Comparison of ENCODE assay signal across 8 cellular contexts in the genomic region with DNA sequence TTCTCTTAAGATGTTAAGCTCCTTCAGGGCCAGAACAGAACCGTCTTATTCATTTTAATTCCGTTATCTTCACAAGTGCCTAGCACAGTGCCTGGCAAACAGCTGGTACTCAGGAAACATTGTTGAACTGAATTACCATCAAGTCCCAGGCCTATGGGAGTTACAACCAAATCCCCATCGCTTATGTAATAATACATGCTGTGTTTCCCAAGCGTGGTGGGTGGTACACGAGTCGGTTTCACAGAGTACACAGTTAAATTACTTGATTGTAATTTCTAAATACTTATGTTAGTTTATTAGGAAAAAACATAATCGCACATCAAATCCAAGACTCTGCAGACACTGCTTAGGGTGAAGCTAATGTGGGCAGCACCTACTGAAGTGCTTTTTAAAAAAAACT. TPM values are rescaled to one million over a fixed set of nuclear protein-coding genes. Genes with fewer than 3 reads are reported as not detected.
DNase-seq lines count a peak whose midpoint lies in the region; FAIRE-seq and TF ChIP-seq lines count a peak whose summit lies in the region.

No MANE protein-coding gene starts in this region.

- TF ChIP-seq POLR2A in adrenal gland (IDR thresholded peaks at IDR 0.05) = no peak

- H3K9me3 ChIP-seq in CD4-positive, alpha-beta memory T cell (ENCODE audit: control insufficient read depth in 1 of 2, low read length in 2 of 2) = no peaks in the 10 kb centered on the region
- H3K9me3 ChIP-seq in HUES6 (ENCODE audit: control insufficient read depth, insufficient read depth, low read depth, low read length) (no peaks in the 10 kb centered on the region), adrenal gland (replicated peaks in 1 of 3) (no peaks in the 10 kb centered on the region), kidney (ENCODE audit: control insufficient read depth in 1 of 2, low read length in 2 of 2) (no peaks in the 10 kb centered on the region)

- H3K36me3 Mint-ChIP-seq in CD4-positive, alpha-beta memory T cell = peaks cover 5 to 30% of the 10 kb centered on the region in 2 donors

- CTCF ChIA-PET in CD4-positive, alpha-beta memory T cell (lab: Charles Lee; ENCODE audit: partially characterized antibody) = interaction anchor here (1.2 kb wide), 1 partner anchor 17 kb away, joined by 8 read pairs; no protein-coding TSS in a partner anchor

- H3K9me3 Mint-ChIP-seq in CD4-positive, alpha-beta memory T cell = peaks cover 0 to 2% (median 0%) of the 10 kb centered on the region in 8 donors

- peak overlapping the region; percentile 55 to 79 for H3K4me3 ChIP-seq in CD4-positive, alpha-beta memory T cell (ENCODE audit: low read length in 2 of 2)
- peak overlapping the region; percentile 71 for H3K4me3 ChIP-seq in HUES6 (ENCODE audit: low read depth, low read length)
- H3K4me3 ChIP-seq in adrenal gland = peak overlapping the region; percentile 52 to 98 (median 85)
- peak overlapping the region; percentile 77 to 94 for H3K4me3 ChIP-seq in kidney (ENCODE audit: low read length in 2 of 2)

- no peak for FAIRE-seq in kidney (lab: Jason Lieb, UNC)

- H3K27ac Mint-ChIP-seq in CD4-positive, alpha-beta memory T cell = peak overlapping the region; percentile 98 to 100 (median 100)

- H3K27ac ChIP-seq in CD4-positive, alpha-beta memory T cell (ENCODE audit: low read depth, low read length) = peak overlapping the region; percentile 85
- peak overlapping the region; percentile 70; the same call in 1 of the 2 replicates for H3K27ac ChIP-seq in HUES6 (ENCODE audit: low read depth, low read length)
- H3K27ac ChIP-seq in adrenal gland = peak overlapping the region; percentile 56 to 96 (median 88)
- peak overlapping the region in 1 of 2 donors; percentile 91 for H3K27ac ChIP-seq in kidney (ENCODE audit: low read depth in 2 of 2, low read length in 2 of 2)

- H3K4me3 Mint-ChIP-seq in CD4-positive, alpha-beta memory T cell = peak overlapping the region; percentile 96 to 100 (median 100)

- peak in 1 of 5 donors; percentile 5 for DNase-seq in CD4-positive, alpha-beta memory T cell
- DNase-seq in adrenal gland (peak in 1 of 7 donors; percentile 15), kidney (no peak), superior temporal gyrus (ENCODE audit: extremely low spot score) (peak; percentile 27), NCI-H1048 (lab: John Stamatoyannopoulos, UW) (no peak), midbrain (lab: John Stamatoyannopoulos, UW) (no peak)
- DNase-seq in activated CD4-positive, CD25-positive, alpha-beta regulatory T cell (lab: John Stamatoyannopoulos, UW) = no peak

- H3K4me1 Mint-ChIP-seq in CD4-positive, alpha-beta memory T cell = peaks cover 27 to 44% (median 34%) of the 10 kb centered on the region in 4 donors

- H3K27me3 Mint-ChIP-seq in CD4-positive, alpha-beta memory T cell = no peaks in the 10 kb centered on the region

- no peaks in the 10 kb centered on the region for H3K27me3 ChIP-seq in CD4-positive, alpha-beta memory T cell (ENCODE audit: insufficient read depth, low read length)
- H3K27me3 ChIP-seq in HUES6 (ENCODE audit: control insufficient read depth, insufficient read depth, low read length) (no peaks in the 10 kb centered on the region), adrenal gland (no peaks in the 10 kb centered on the region)

- H3K36me3 ChIP-seq in CD4-positive, alpha-beta memory T cell (ENCODE audit: insufficient read depth, low read length) = no peaks in the 10 kb centered on the region
- H3K36me3 ChIP-seq in HUES6 (ENCODE audit: control insufficient read depth, insufficient read depth, low read length) (peaks cover 27% of the 10 kb centered on the region), adrenal gland (replicated peaks in 1 of 2) (peaks cover 0 to 8% of the 10 kb centered on the region in 2 donors), kidney (ENCODE audit: control insufficient read depth in 1 of 2, insufficient read depth in 2 of 2, low read length in 2 of 2) (peaks cover 0 to 4% of the 10 kb centered on the region in 2 donors)

- intact Hi-C loops in CD4-positive, alpha-beta memory T cell (cut with micrococcal nuclease) = loop anchor here (1.0 to 10.0 kb wide), 6 partner anchors 37 to 1270 kb away; partner anchors contain the start of genes DTL, FLVCR1, INTS7 and NSL1
- intact Hi-C loops in adrenal gland (cut with DNase I) = no loop called here
- intact Hi-C loops in kidney (cut with DNase I) = no loop called here

- H3K4me1 ChIP-seq in CD4-positive, alpha-beta memory T cell (ENCODE audit: insufficient read depth, low read length) = peaks cover 40% of the 10 kb centered on the region
- H3K4me1 ChIP-seq in HUES6 (ENCODE audit: control insufficient read depth, insufficient read depth, low read length) (no peaks in the 10 kb centered on the region), adrenal gland (replicated peaks in 1 of 2) (peaks cover 6 to 23% of the 10 kb centered on the region in 2 donors), kidney (ENCODE audit: control insufficient read depth in 1 of 2, insufficient read depth in 1 of 2, low read depth in 1 of 2, low read length in 2 of 2) (peaks cover 0 to 3% of the 10 kb centered on the region in 2 donors)

- POLR2A ChIA-PET in CD4-positive, alpha-beta memory T cell (lab: Charles Lee; ENCODE audit: partially characterized antibody) = interaction anchor here (0.6 to 2.6 kb wide), 4 partner anchors 36 to 538 kb away, joined by 3 to 16 read pairs (median 3); partner anchors contain the start of genes FLVCR1, NSL1, RPS6KC1 and TATDN3

- H3K9ac ChIP-seq in HUES6 (ENCODE audit: low read length) = peak overlapping the region; percentile 79
- peak overlapping the region; percentile 63 to 92 for H3K9ac ChIP-seq in kidney (ENCODE audit: low read length in 2 of 2)

- 14 to 17% (median 14%) methylated on average over 7 of the region's 7 CpGs for WGBS in adrenal gland, 4 donors

- TF ChIP-seq CTCF in adrenal gland (IDR thresholded peaks at IDR 0.05) (no peak), kidney (IDR thresholded peaks at IDR 0.05; ENCODE audit: borderline replicate concordance, extremely low read depth, insufficient read depth) (no peak)

RNA-seq across cellular contexts. Expression of gene ANGEL2, which starts 1.0 kb away (rescaled TPM):
- total RNA-seq in CD4-positive, alpha-beta memory T cell = 10 to 100 TPM; 79.8 to 81.4 TPM
- polyA plus RNA-seq in CD4-positive, alpha-beta memory T cell = 10 to 100 TPM; 22.3 to 26.4 TPM
- 10 to 100 TPM; 18.7 to 47.3 (median 29.0) TPM for total RNA-seq in adrenal gland
- polyA plus RNA-seq in adrenal gland = 10 to 100 TPM; 17.7 to 23.9 (median 20.1) TPM
- total RNA-seq in kidney = 38.6 TPM
- polyA plus RNA-seq in kidney (ENCODE audit: insufficient read depth, low read depth, low replicate concordance) = 11.0 TPM

RNA-seq across cellular contexts. Expression of gene RPS6KC1, which starts 36.4 kb away (rescaled TPM):
- 10 to 100 TPM; 13.2 to 15.4 TPM for total RNA-seq in CD4-positive, alpha-beta memory T cell
- 1 to 10 TPM; 4.2 to 9.2 TPM for polyA plus RNA-seq in CD4-positive, alpha-beta memory T cell
- total RNA-seq in adrenal gland = 10 to 100 TPM; 16.1 to 67.2 (median 26.2) TPM
- polyA plus RNA-seq in adrenal gland = 10 to 100 TPM in 1 of 3 donors, 1 to 10 TPM in 2; 7.6 to 30.7 (median 8.1) TPM
- total RNA-seq in kidney = 13.8 TPM
- 6.3 TPM for polyA plus RNA-seq in kidney (ENCODE audit: insufficient read depth, low read depth, low replicate concordance)
